Comparison of ENCODE assay signal across 8 cellular contexts in genomic region chr3:129183569-129184395, GRCh38. TPM values are rescaled to one million over a fixed set of nuclear protein-coding genes. Genes with fewer than 3 reads are reported as not detected.
DNase-seq lines count a peak whose midpoint lies in the region; TF ChIP-seq lines count a peak whose summit lies in the region.

Gene CNBP, minus strand, starts transcription at chr3:129183896. Its CDS starts 12,139 bp downstream, at chr3:129171757.

- DNase-seq in CMK (ENCODE audit: low read depth) (peak; percentile 86), GM20000 (ENCODE audit: low spot score) (peak; percentile 98), HT-29 (ENCODE audit: low spot score) (peak; percentile 99), lung microvascular endothelial cell (ENCODE audit: low read depth in 2 of 2) (peak; percentile 96)
- peak; percentile 89 for DNase-seq in NK-92 treated with Interleukin-12 subunit alpha and Interleukin-12 subunit beta, amount 100 ng/mL, for 24 hours (lab: John Stamatoyannopoulos, UW)
- peak; percentile 96 for DNase-seq in activated CD8-positive, alpha-beta memory T cell treated with anti-CD3 and anti-CD28 coated beads for 24 hours
- DNase-seq in effector CD4-positive, alpha-beta T cell, result peak; percentile 88
- DNase-seq in stimulated activated CD4-positive, alpha-beta T cell treated with anti-CD3 and anti-CD28 coated beads, TNF-alpha, amount 100 ng/mL, for 4 hours (ENCODE audit: low read depth in 3 of 3), result peak; percentile 85 to 86 (median 85)

- TF ChIP-seq CTCF in GM20000 (IDR thresholded peaks at IDR 0.05; ENCODE audit: extremely low read depth, missing control alignments), result no peak

RNA-seq across cellular contexts. Expression of gene CNBP, which starts in this region (rescaled TPM):
- 289 and 305 TPM in 2 replicates for total RNA-seq in HT-29 (2014; rRNA removed; shearing (Covaris generic))
- total RNA-seq in lung microvascular endothelial cell, result 207 and 229 TPM in 2 replicates

Comparison
In these comparisons a context has a peak if more than half of its experiments do, and no peak if none do; other contexts are left out.
1. Peak in every context shown above with its lines: DNase-seq.